In genomic region chr12:28135801-28136439, GRCh38 we compare ENCODE assay signal across 1 cellular context.
A peak's percentile ranks its signal among the peaks of the same experiment; 100 is the strongest.
TF ChIP-seq lines count a peak whose summit lies in the region.

No MANE protein-coding gene starts in this region.

TF ChIP-seq in K562, 482 proteins besides CTCF, POLR2A, EP300 and RAD21 (continued from another document and continues in another):
- TF ChIP-seq ZNF696 (CRISPR knock-in tag; conservative IDR thresholded peaks at IDR 0.05) (no peak), MTA2 (IDR thresholded peaks at IDR 0.05; ENCODE audit: low read depth) (peak; percentile 87), KDM1A (IDR thresholded peaks at IDR 0.05) (peak; percentile 74 to 81), RBM34 (IDR thresholded peaks at IDR 0.05; ENCODE audit: borderline replicate concordance, insufficient read depth, low read length) (no peak), ZEB2 (IDR thresholded peaks at IDR 0.05) (peak; percentile 24; the same call in 1 of the 2 replicates), GATA2 (CRISPR knock-in tag; IDR thresholded peaks at IDR 0.05) (peak; percentile 93), KAT8 (IDR thresholded peaks at IDR 0.05; ENCODE audit: low read depth) (no peak), EGR1 (conservative IDR thresholded peaks at IDR 0.05) (no peak), ZNF224 (CRISPR knock-in tag; IDR thresholded peaks at IDR 0.05) (no peak), L3MBTL2 (IDR thresholded peaks at IDR 0.05) (0 out of 2 replicates have a peak, but pooled peaks have one; percentile 18), NFRKB (IDR thresholded peaks at IDR 0.05; ENCODE audit: low read depth) (peak; percentile 70; the same call in 1 of the 2 replicates), PTBP1 (IDR thresholded peaks at IDR 0.05; ENCODE audit: low read depth, low read length) (no peak), GATAD2A (IDR thresholded peaks at IDR 0.05) (no peak), ARID1B (IDR thresholded peaks at IDR 0.05) (peak; percentile 96), STAT5A (IDR thresholded peaks at IDR 0.05; ENCODE audit: borderline replicate concordance, low read length) (peak; percentile 88), VEZF1 (CRISPR knock-in tag; IDR thresholded peaks at IDR 0.05) (peak; percentile 25; the same call in 1 of the 2 replicates), YY1 (IDR thresholded peaks at IDR 0.05; ENCODE audit: borderline replicate concordance in 1 of 3, control insufficient read depth in 1 of 3, extremely low read depth in 1 of 3, insufficient read depth in 3 of 3, insufficient read length in 1 of 3, insufficient replicate concordance in 2 of 3, low read depth in 1 of 3, low read length in 2 of 3) (peak; percentile 49 to 91 (median 75)), DACH1 (IDR thresholded peaks at IDR 0.05; ENCODE audit: partially characterized antibody) (peak; percentile 38), HNRNPK (IDR thresholded peaks at IDR 0.05; ENCODE audit: low read depth, low read length, poor library complexity, severe bottlenecking) (no peak), ZKSCAN8 (CRISPR knock-in tag; IDR thresholded peaks at IDR 0.05) (peak; percentile 75; the same call in 1 of the 2 replicates), MIER1 (IDR thresholded peaks at IDR 0.05; ENCODE audit: low read depth) (0 out of 2 replicates have a peak, but pooled peaks have one; percentile 14), ATF1 (CRISPR knock-in tag; IDR thresholded peaks at IDR 0.05) (no peak), ATF1 (tag; IDR thresholded peaks at IDR 0.05) (peak; percentile 60), SMARCE1 (IDR thresholded peaks at IDR 0.05) (peak; percentile 88; the same call in 1 of the 2 replicates), ZNF785 (CRISPR knock-in tag; IDR thresholded peaks at IDR 0.05) (no peak), SNRNP70 (optimal IDR thresholded peaks at IDR 0.05; ENCODE audit: low read depth, low read length) (no peak), ARNT (IDR thresholded peaks at IDR 0.05) (peak; percentile 67 to 82; a peak in 2 of 4 replicates), HDAC1 (IDR thresholded peaks at IDR 0.05) (peak in 1 of 2 experiments; percentile 75; a peak in 1 of 4 replicates), ZNF766 (CRISPR knock-in tag; conservative IDR thresholded peaks at IDR 0.05) (peak; percentile 63; the same call in 1 of the 2 replicates), STAT5B (CRISPR knock-in tag; IDR thresholded peaks at IDR 0.05) (no peak), LEF1 (IDR thresholded peaks at IDR 0.05) (peak; percentile 69; the same call in 1 of the 2 replicates), CREB1 (IDR thresholded peaks at IDR 0.05) (0 out of 2 replicates have a peak, but pooled peaks have one; percentile 36), CREB1 (CRISPR knock-in tag; IDR thresholded peaks at IDR 0.05) (no peak), ELF4 (CRISPR knock-in tag; IDR thresholded peaks at IDR 0.05) (no peak), FOXK2 (conservative IDR thresholded peaks at IDR 0.05 in 1 of 2, IDR thresholded peaks at IDR 0.05 in 1 of 2; ENCODE audit: low read depth in 2 of 2) (peak; percentile 38 to 61; a peak in 1 of 4 replicates), KLF1 (tag; IDR thresholded peaks at IDR 0.05) (peak; percentile 33; the same call in 1 of the 2 replicates), CREM (IDR thresholded peaks at IDR 0.05; ENCODE audit: low read depth) (peak; percentile 60; the same call in 1 of the 2 replicates), HDAC3 (IDR thresholded peaks at IDR 0.05; ENCODE audit: borderline replicate concordance, partially characterized antibody) (peak; percentile 45), FOXJ3 (CRISPR knock-in tag; IDR thresholded peaks at IDR 0.05) (peak; percentile 38; the same call in 1 of the 2 replicates), NFE2 (IDR thresholded peaks at IDR 0.05; ENCODE audit: low read depth) (0 out of 2 replicates have a peak, but pooled peaks have one; percentile 3), ZNF764 (CRISPR knock-in tag; IDR thresholded peaks at IDR 0.05; ENCODE audit: low read depth) (no peak), SMARCA4 (IDR thresholded peaks at IDR 0.05) (peak; percentile 93), PML (IDR thresholded peaks at IDR 0.05; ENCODE audit: low read length) (peak; percentile 86), ZNF717 (CRISPR knock-in tag; IDR thresholded peaks at IDR 0.05) (no peak), CC2D1A (IDR thresholded peaks at IDR 0.05) (peak; percentile 91), TAL1 (IDR thresholded peaks at IDR 0.05) (peak; percentile 94), KLF16 (IDR thresholded peaks at IDR 0.05) (peak; percentile 89; the same call in 1 of the 2 replicates), TCF7 (IDR thresholded peaks at IDR 0.05; ENCODE audit: borderline replicate concordance) (no peak), NFXL1 (CRISPR knock-in tag; IDR thresholded peaks at IDR 0.05) (no peak), ZNF324 (CRISPR knock-in tag; IDR thresholded peaks at IDR 0.05) (no peak), DPF2 (IDR thresholded peaks at IDR 0.05) (peak; percentile 94), RCOR1 (IDR thresholded peaks at IDR 0.05; ENCODE audit: borderline replicate concordance in 1 of 2, low read depth in 2 of 2, low read length in 2 of 2) (peak in 1 of 2 experiments; percentile 58; a peak in 3 of 4 replicates), ZNF584 (CRISPR knock-in tag; IDR thresholded peaks at IDR 0.05; ENCODE audit: low read depth) (0 out of 2 replicates have a peak, but pooled peaks have one; percentile 52), PHF21A (IDR thresholded peaks at IDR 0.05; ENCODE audit: borderline replicate concordance, low read depth) (peak; percentile 40; the same call in 1 of the 2 replicates), TCF3 (CRISPR knock-in tag; IDR thresholded peaks at IDR 0.05) (peak; percentile 95), ZNF639 (CRISPR knock-in tag; conservative IDR thresholded peaks at IDR 0.05 in 1 of 2, IDR thresholded peaks at IDR 0.05 in 1 of 2) (no peak), ZNF253 (CRISPR knock-in tag; conservative IDR thresholded peaks at IDR 0.05) (no peak)
- TF ChIP-seq, protein P1, sequence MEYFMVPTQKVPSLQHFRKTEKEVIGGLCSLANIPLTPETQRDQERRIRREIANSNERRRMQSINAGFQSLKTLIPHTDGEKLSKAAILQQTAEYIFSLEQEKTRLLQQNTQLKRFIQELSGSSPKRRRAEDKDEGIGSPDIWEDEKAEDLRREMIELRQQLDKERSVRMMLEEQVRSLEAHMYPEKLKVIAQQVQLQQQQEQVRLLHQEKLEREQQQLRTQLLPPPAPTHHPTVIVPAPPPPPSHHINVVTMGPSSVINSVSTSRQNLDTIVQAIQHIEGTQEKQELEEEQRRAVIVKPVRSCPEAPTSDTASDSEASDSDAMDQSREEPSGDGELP (CRISPR knock-in tag; IDR thresholded peaks at IDR 0.05; ENCODE audit: borderline replicate concordance), result peak; percentile 23; the same call in 1 of the 2 replicates
- TF ChIP-seq, protein P2, sequence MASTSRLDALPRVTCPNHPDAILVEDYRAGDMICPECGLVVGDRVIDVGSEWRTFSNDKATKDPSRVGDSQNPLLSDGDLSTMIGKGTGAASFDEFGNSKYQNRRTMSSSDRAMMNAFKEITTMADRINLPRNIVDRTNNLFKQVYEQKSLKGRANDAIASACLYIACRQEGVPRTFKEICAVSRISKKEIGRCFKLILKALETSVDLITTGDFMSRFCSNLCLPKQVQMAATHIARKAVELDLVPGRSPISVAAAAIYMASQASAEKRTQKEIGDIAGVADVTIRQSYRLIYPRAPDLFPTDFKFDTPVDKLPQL (IDR thresholded peaks at IDR 0.05; ENCODE audit: extremely low read depth, insufficient read length), result no peak
- TF ChIP-seq, protein P3, sequence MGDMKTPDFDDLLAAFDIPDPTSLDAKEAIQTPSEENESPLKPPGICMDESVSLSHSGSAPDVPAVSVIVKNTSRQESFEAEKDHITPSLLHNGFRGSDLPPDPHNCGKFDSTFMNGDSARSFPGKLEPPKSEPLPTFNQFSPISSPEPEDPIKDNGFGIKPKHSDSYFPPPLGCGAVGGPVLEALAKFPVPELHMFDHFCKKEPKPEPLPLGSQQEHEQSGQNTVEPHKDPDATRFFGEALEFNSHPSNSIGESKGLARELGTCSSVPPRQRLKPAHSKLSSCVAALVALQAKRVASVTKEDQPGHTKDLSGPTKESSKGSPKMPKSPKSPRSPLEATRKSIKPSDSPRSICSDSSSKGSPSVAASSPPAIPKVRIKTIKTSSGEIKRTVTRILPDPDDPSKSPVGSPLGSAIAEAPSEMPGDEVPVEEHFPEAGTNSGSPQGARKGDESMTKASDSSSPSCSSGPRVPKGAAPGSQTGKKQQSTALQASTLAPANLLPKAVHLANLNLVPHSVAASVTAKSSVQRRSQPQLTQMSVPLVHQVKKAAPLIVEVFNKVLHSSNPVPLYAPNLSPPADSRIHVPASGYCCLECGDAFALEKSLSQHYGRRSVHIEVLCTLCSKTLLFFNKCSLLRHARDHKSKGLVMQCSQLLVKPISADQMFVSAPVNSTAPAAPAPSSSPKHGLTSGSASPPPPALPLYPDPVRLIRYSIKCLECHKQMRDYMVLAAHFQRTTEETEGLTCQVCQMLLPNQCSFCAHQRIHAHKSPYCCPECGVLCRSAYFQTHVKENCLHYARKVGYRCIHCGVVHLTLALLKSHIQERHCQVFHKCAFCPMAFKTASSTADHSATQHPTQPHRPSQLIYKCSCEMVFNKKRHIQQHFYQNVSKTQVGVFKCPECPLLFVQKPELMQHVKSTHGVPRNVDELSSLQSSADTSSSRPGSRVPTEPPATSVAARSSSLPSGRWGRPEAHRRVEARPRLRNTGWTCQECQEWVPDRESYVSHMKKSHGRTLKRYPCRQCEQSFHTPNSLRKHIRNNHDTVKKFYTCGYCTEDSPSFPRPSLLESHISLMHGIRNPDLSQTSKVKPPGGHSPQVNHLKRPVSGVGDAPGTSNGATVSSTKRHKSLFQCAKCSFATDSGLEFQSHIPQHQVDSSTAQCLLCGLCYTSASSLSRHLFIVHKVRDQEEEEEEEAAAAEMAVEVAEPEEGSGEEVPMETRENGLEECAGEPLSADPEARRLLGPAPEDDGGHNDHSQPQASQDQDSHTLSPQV (IDR thresholded peaks at IDR 0.05), result peak; percentile 58
- TF ChIP-seq, protein P4, sequence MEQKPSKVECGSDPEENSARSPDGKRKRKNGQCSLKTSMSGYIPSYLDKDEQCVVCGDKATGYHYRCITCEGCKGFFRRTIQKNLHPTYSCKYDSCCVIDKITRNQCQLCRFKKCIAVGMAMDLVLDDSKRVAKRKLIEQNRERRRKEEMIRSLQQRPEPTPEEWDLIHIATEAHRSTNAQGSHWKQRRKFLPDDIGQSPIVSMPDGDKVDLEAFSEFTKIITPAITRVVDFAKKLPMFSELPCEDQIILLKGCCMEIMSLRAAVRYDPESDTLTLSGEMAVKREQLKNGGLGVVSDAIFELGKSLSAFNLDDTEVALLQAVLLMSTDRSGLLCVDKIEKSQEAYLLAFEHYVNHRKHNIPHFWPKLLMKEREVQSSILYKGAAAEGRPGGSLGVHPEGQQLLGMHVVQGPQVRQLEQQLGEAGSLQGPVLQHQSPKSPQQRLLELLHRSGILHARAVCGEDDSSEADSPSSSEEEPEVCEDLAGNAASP (IDR thresholded peaks at IDR 0.05), result no peak
- TF ChIP-seq, protein P5, sequence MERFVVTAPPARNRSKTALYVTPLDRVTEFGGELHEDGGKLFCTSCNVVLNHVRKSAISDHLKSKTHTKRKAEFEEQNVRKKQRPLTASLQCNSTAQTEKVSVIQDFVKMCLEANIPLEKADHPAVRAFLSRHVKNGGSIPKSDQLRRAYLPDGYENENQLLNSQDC (CRISPR knock-in tag; IDR thresholded peaks at IDR 0.05), result no peak
- TF ChIP-seq, protein P6, sequence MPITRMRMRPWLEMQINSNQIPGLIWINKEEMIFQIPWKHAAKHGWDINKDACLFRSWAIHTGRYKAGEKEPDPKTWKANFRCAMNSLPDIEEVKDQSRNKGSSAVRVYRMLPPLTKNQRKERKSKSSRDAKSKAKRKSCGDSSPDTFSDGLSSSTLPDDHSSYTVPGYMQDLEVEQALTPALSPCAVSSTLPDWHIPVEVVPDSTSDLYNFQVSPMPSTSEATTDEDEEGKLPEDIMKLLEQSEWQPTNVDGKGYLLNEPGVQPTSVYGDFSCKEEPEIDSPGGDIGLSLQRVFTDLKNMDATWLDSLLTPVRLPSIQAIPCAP (CRISPR knock-in tag; IDR thresholded peaks at IDR 0.05; ENCODE audit: borderline replicate concordance), result no peak
- TF ChIP-seq, protein P7, sequence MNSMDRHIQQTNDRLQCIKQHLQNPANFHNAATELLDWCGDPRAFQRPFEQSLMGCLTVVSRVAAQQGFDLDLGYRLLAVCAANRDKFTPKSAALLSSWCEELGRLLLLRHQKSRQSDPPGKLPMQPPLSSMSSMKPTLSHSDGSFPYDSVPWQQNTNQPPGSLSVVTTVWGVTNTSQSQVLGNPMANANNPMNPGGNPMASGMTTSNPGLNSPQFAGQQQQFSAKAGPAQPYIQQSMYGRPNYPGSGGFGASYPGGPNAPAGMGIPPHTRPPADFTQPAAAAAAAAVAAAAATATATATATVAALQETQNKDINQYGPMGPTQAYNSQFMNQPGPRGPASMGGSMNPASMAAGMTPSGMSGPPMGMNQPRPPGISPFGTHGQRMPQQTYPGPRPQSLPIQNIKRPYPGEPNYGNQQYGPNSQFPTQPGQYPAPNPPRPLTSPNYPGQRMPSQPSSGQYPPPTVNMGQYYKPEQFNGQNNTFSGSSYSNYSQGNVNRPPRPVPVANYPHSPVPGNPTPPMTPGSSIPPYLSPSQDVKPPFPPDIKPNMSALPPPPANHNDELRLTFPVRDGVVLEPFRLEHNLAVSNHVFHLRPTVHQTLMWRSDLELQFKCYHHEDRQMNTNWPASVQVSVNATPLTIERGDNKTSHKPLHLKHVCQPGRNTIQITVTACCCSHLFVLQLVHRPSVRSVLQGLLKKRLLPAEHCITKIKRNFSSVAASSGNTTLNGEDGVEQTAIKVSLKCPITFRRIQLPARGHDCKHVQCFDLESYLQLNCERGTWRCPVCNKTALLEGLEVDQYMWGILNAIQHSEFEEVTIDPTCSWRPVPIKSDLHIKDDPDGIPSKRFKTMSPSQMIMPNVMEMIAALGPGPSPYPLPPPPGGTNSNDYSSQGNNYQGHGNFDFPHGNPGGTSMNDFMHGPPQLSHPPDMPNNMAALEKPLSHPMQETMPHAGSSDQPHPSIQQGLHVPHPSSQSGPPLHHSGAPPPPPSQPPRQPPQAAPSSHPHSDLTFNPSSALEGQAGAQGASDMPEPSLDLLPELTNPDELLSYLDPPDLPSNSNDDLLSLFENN (IDR thresholded peaks at IDR 0.05; ENCODE audit: low read depth in 2 of 2, low read length in 2 of 2), result peak in 1 of 2 experiments; percentile 80; a peak in 1 of 4 replicates
